In genomic region chr18:25351773-25352628, GRCh38 we compare ENCODE assay signal across 9 cellular contexts. TPM values are rescaled to one million over a fixed set of nuclear protein-coding genes. Genes with fewer than 3 reads are reported as not detected.
DNase-seq lines count a peak whose midpoint lies in the region; ATAC-seq and TF ChIP-seq lines count a peak whose summit lies in the region.
"Had no signal": no experiment of that assay in that cellular context is flagged by ENCODE, and none has a peak within 500 bp of the region (broad histone marks: within the 10 kb centered on the region; RNA-seq: fewer than 3 reads in every experiment).

Gene ZNF521, minus strand, starts transcription at chr18:25352166. Its CDS starts 1,220 bp downstream, at chr18:25350946.

- TF ChIP-seq CTCF in CD8-positive, alpha-beta T cell (IDR thresholded peaks at IDR 0.05), result no peak

- H3K36me3 ChIP-seq in CD8-positive, alpha-beta T cell (ENCODE audit: insufficient read depth, low read length), result no peaks in the 10 kb centered on the region
- no peaks in the 10 kb centered on the region for H3K36me3 ChIP-seq in esophagus (ENCODE audit: control insufficient read depth in 2 of 2, insufficient read depth in 2 of 2, low read length in 1 of 2)

- H3K4me3 Mint-ChIP-seq in CD8-positive, alpha-beta T cell, result peak within 1 kb of the TSS; percentile 80
- peak within 1 kb of the TSS; percentile 76 for H3K4me3 Mint-ChIP-seq in activated T-cell treated with anti-CD3 and anti-CD28 coated beads, Interleukin-2, amount 50 U/mL, for 4 hours
- peak within 1 kb of the TSS; percentile 79 to 99 for H3K4me3 Mint-ChIP-seq in stimulated activated naive B cell treated with anti-CD40 and anti-IgM and Interleukin-4, amounts not matched to agents 10 μg/mL and 1 μg/mL and 100 μg/mL, for 72 hours

- ATAC-seq in CD8-positive, alpha-beta T cell, result peak; percentile 87
- ATAC-seq in GM19467 (IDR thresholded peaks at IDR 0.05; ENCODE audit: unreplicated experiment), result peak; percentile 55
- peak; percentile 81 to 84 for ATAC-seq in activated T-cell treated with anti-CD3 and anti-CD28 coated beads, Interleukin-2, amount 50 U/mL, for 4 hours
- peak; percentile 85 to 89 for ATAC-seq in stimulated activated naive B cell treated with anti-CD40 and anti-IgM and Interleukin-4, amounts not matched to agents 10 μg/mL and 1 μg/mL and 100 μg/mL, for 72 hours (replicated peaks)

- H3K4me3 ChIP-seq in CD8-positive, alpha-beta T cell (ENCODE audit: low read depth, low read length), result peak within 1 kb of the TSS; percentile 52
- peak within 1 kb of the TSS; percentile 65 to 66 for H3K4me3 ChIP-seq in esophagus (ENCODE audit: low read depth in 1 of 2, low read length in 2 of 2)

- no peak within 1 kb of the TSS for H3K27ac ChIP-seq in CD8-positive, alpha-beta T cell (ENCODE audit: low read depth, low read length)
- peak within 1 kb of the TSS; percentile 70 to 84 for H3K27ac ChIP-seq in esophagus (ENCODE audit: low read depth in 2 of 2, low read length in 1 of 2)

- intact Hi-C loops in CD8-positive, alpha-beta T cell (cut with DNase I, micrococcal nuclease), result no loop called here

- peaks cover 22% of the 10 kb centered on the region for H3K4me1 Mint-ChIP-seq in CD8-positive, alpha-beta T cell (ENCODE audit: low read depth)
- peaks cover 13% of the 10 kb centered on the region for H3K4me1 Mint-ChIP-seq in activated T-cell treated with anti-CD3 and anti-CD28 coated beads, Interleukin-2, amount 50 U/mL, for 4 hours (ENCODE audit: low read depth)
- H3K4me1 Mint-ChIP-seq in stimulated activated naive B cell treated with anti-CD40 and anti-IgM and Interleukin-4, amounts not matched to agents 10 μg/mL and 1 μg/mL and 100 μg/mL, for 72 hours, result peaks cover 8 to 24% of the 10 kb centered on the region in 2 donors

- H3K27me3 Mint-ChIP-seq in CD8-positive, alpha-beta T cell (ENCODE audit: low read depth), result peaks cover 44% of the 10 kb centered on the region
- peaks cover 49% of the 10 kb centered on the region for H3K27me3 Mint-ChIP-seq in activated T-cell treated with anti-CD3 and anti-CD28 coated beads, Interleukin-2, amount 50 U/mL, for 4 hours (ENCODE audit: low read depth)
- peaks cover 31 to 43% of the 10 kb centered on the region in 2 donors for H3K27me3 Mint-ChIP-seq in stimulated activated naive B cell treated with anti-CD40 and anti-IgM and Interleukin-4, amounts not matched to agents 10 μg/mL and 1 μg/mL and 100 μg/mL, for 72 hours

- H3K27ac Mint-ChIP-seq in CD8-positive, alpha-beta T cell, result no peak within 1 kb of the TSS
- no peak within 1 kb of the TSS for H3K27ac Mint-ChIP-seq in stimulated activated naive B cell treated with anti-CD40 and anti-IgM and Interleukin-4, amounts not matched to agents 10 μg/mL and 1 μg/mL and 100 μg/mL, for 72 hours

- peaks cover 14% of the 10 kb centered on the region for H3K27me3 ChIP-seq in CD8-positive, alpha-beta T cell (ENCODE audit: insufficient read depth, low read length)
- H3K27me3 ChIP-seq in esophagus (ENCODE audit: control insufficient read depth in 1 of 2, insufficient read depth in 2 of 2, low read length in 2 of 2), result peaks cover 0 to 19% of the 10 kb centered on the region in 2 donors

- no peaks in the 10 kb centered on the region for H3K9me3 Mint-ChIP-seq in CD8-positive, alpha-beta T cell
- H3K9me3 Mint-ChIP-seq in activated T-cell treated with anti-CD3 and anti-CD28 coated beads, Interleukin-2, amount 50 U/mL, for 4 hours, result peaks cover 3% of the 10 kb centered on the region
- no peaks in the 10 kb centered on the region for H3K9me3 Mint-ChIP-seq in stimulated activated naive B cell treated with anti-CD40 and anti-IgM and Interleukin-4, amounts not matched to agents 10 μg/mL and 1 μg/mL and 100 μg/mL, for 72 hours

- whole genome bisulfite sequencing in esophagus, 2 donors, result 1% methylated on average over 60 to 91 of the region's 91 CpGs

- no peaks in the 10 kb centered on the region for H3K36me3 Mint-ChIP-seq in CD8-positive, alpha-beta T cell
- H3K36me3 Mint-ChIP-seq in activated T-cell treated with anti-CD3 and anti-CD28 coated beads, Interleukin-2, amount 50 U/mL, for 4 hours (ENCODE audit: insufficient read depth), result no peaks in the 10 kb centered on the region
- peaks cover 3 to 6% of the 10 kb centered on the region in 2 donors for H3K36me3 Mint-ChIP-seq in stimulated activated naive B cell treated with anti-CD40 and anti-IgM and Interleukin-4, amounts not matched to agents 10 μg/mL and 1 μg/mL and 100 μg/mL, for 72 hours

- peak in 5 of 7 experiments; percentile 17 to 60 (median 39) for DNase-seq in CD8-positive, alpha-beta T cell
- DNase-seq in HS-5 (ENCODE audit: low read depth) (peak; percentile 68), NOMO-1 treated with DMSO at 0.1 percent for 48 hours (lab: John Stamatoyannopoulos, UW; ENCODE audit: unreplicated experiment) (peak; percentile 93), middle frontal gyrus (ENCODE audit: extremely low spot score, low spot score) (peak; percentile 73)
- DNase-seq in activated T-cell treated with anti-CD3 and anti-CD28 coated beads, Interleukin-2, amount 50 U/mL, for 4 hours, result peak; percentile 22
- DNase-seq in stimulated activated naive B cell treated with anti-CD40 and anti-IgM and Interleukin-4, amounts not matched to agents 10 μg/mL and 1 μg/mL and 100 μg/mL, for 72 hours, result peak; percentile 46

- H3K9me3 ChIP-seq in CD8-positive, alpha-beta T cell (ENCODE audit: low read length), result no peaks in the 10 kb centered on the region
- peaks cover 0 to 3% of the 10 kb centered on the region in 2 donors for H3K9me3 ChIP-seq in esophagus (ENCODE audit: control insufficient read depth in 2 of 2, insufficient read depth in 1 of 2, low read depth in 1 of 2, low read length in 1 of 2)

- CTCF ChIA-PET in CD8-positive, alpha-beta T cell (lab: Charles Lee), result no interaction called here

- peaks cover 6% of the 10 kb centered on the region for H3K4me1 ChIP-seq in CD8-positive, alpha-beta T cell (ENCODE audit: insufficient read depth, low read length)
- H3K4me1 ChIP-seq in esophagus (ENCODE audit: control insufficient read depth in 2 of 2, insufficient read depth in 2 of 2, low read length in 1 of 2), result peaks cover 2 to 4% of the 10 kb centered on the region in 2 donors

- POLR2A ChIA-PET in CD8-positive, alpha-beta T cell (lab: Charles Lee), result no interaction called here

RNA-seq across cellular contexts. Expression of gene ZNF521, which starts in this region (rescaled TPM):
- not detected for total RNA-seq in CD8-positive, alpha-beta T cell
- under 1 TPM; 0.15 to 0.33 (median 0.16) TPM for total RNA-seq in activated T-cell treated with anti-CD3 and anti-CD28 coated beads, Interleukin-2, amount 50 U/mL, for 4 hours
- 1 to 10 TPM in 1 of 2 donors, under 1 TPM in 1; 0.79 to 1.2 TPM for polyA plus RNA-seq in esophagus
- total RNA-seq: T-helper 2 cell treated with Interferon-gamma antibody and Interleukin-4, amounts not matched to agents 100 ng/mL and 5 ng/mL, for 36 hours had no signal

Comparison
In these comparisons a context has a peak if more than half of its experiments do, and no peak if none do; other contexts are left out.
1. Peak in DNase-seq, ATAC-seq and H3K4me3 ChIP-seq in CD8-positive, alpha-beta T cell; RNA of the gene not detected or under 1 TPM.
2. Peak in DNase-seq and ATAC-seq in activated T-cell treated with anti-CD3 and anti-CD28 coated beads, Interleukin-2, amount 50 U/mL, for 4 hours; RNA of the gene not detected or under 1 TPM.
3. DNase-seq: peak in every context shown above with its lines; median percentile 93 in NOMO-1 treated with DMSO at 0.1 percent for 48 hours; 73 in middle frontal gyrus; 68 in HS-5; 46 in stimulated activated naive B cell treated with anti-CD40 and anti-IgM and Interleukin-4, amounts not matched to agents 10 μg/mL and 1 μg/mL and 100 μg/mL, for 72 hours; 39 in CD8-positive, alpha-beta T cell; 22 in activated T-cell treated with anti-CD3 and anti-CD28 coated beads, Interleukin-2, amount 50 U/mL, for 4 hours.